In the genomic region with DNA sequence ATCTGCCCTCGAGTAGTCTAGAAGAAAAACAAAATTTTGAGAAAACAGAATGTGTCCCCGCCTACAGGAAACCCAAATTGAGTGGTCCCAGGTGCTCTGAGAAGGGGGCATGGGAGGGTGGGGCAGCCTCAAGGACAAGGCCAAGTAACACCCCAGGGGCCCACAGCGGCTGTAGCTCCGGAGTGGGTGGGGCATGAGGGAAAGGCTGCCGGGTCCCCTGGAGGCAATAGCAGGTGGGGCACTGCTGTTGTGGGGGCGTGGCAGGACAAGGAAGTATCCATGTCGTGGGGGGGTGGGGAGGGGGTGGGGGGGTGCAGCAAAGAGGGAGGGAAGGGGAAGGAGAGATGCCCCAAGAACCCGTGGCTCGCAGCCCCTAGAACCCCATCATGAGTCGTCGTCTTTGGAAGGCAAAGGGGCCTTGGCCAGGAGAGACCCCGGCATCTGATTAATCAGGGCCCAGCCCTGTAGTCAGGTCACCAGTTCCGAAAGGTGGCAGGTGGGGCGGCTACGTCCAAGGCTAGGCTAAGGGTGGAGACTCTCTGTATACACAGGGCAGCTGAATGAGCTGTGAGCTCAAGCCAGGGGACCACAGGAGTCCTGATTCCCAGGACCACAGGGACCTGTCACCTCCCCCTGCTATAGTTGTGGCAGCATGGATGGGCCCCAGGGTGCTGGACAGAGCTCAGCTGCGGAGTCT, we compare ENCODE assay signal across 18 cellular contexts. TPM values are rescaled to one million over a fixed set of nuclear protein-coding genes. Genes with fewer than 3 reads are reported as not detected.
DNase-seq lines count a peak whose midpoint lies in the region; ATAC-seq and TF ChIP-seq lines count a peak whose summit lies in the region.
"Had no signal": no experiment of that assay in that cellular context is flagged by ENCODE, and none has a peak within 500 bp of the region (broad histone marks: within the 10 kb centered on the region; RNA-seq: fewer than 3 reads in every experiment).

No MANE protein-coding gene starts in this region.

- H3K4ac ChIP-seq in neuronal stem cell (ENCODE audit: low read length) = no peak overlapping the region

- H3K36me3 ChIP-seq in BLaER1 treated with 17β-estradiol and CSF1 and Interleukin-3, amounts not matched to agents 10 nM and 100 nM = peaks cover 59 to 86% (median 75%) of the 10 kb centered on the region in 11 experiments
- H3K36me3 ChIP-seq in neuronal stem cell (replicated peaks in 1 of 2; ENCODE audit: control insufficient read depth in 2 of 2, insufficient read depth in 2 of 2, low read length in 2 of 2) = peaks cover 23 to 44% of the 10 kb centered on the region in 2 donors

- H3K4me3 ChIP-seq in BLaER1 treated with 17β-estradiol and CSF1 and Interleukin-3, amounts not matched to agents 10 nM and 100 nM = no peak overlapping the region
- no peak overlapping the region for H3K4me3 ChIP-seq in neuronal stem cell (ENCODE audit: low read length in 2 of 2)
- H3K4me3 ChIP-seq in foreskin fibroblast (ENCODE audit: low read depth in 1 of 2, low read length in 2 of 2) = no peak overlapping the region
- H3K4me3 ChIP-seq: HAP-1 had no signal

- H2BK120ac ChIP-seq in neuronal stem cell (ENCODE audit: low read depth, low read length) = no peak overlapping the region

- H2BK5ac ChIP-seq in neuronal stem cell (ENCODE audit: low read length) = peak overlapping the region; percentile 60

- no peak for TF ChIP-seq RAD21 in Ishikawa (IDR thresholded peaks at IDR 0.05; ENCODE audit: low read depth)

- TF ChIP-seq CTCF in foreskin fibroblast (IDR thresholded peaks at IDR 0.05; ENCODE audit: low read depth, low read length) = no peak

- no peak overlapping the region for H3K23ac ChIP-seq in neuronal stem cell (ENCODE audit: low read depth, low read length, poor library complexity)

- H4K91ac ChIP-seq in neuronal stem cell (ENCODE audit: low read depth, low read length, poor library complexity) = no peak overlapping the region

- ATAC-seq in left colon = peak; percentile 70
- ATAC-seq in GM21528 (IDR thresholded peaks at IDR 0.05; ENCODE audit: low FRiP score, unreplicated experiment) = no peak
- ATAC-seq in stimulated activated effector memory CD8-positive, alpha-beta T cell treated with anti-CD3 and anti-CD28 coated beads, Interleukin-12 subunit alpha, Interleukin-12 subunit beta, amount 100 ng/mL, for 72 hours = no peak
- ATAC-seq: CD8-positive, alpha-beta T cell; HepG2 had no signal

- H3K4me3 Mint-ChIP-seq in stimulated activated effector memory CD8-positive, alpha-beta T cell treated with anti-CD3 and anti-CD28 coated beads, Interleukin-12 subunit alpha, Interleukin-12 subunit beta, amount 100 ng/mL, for 72 hours = no peak overlapping the region
- H3K4me3 Mint-ChIP-seq: CD14-positive monocyte; CD8-positive, alpha-beta T cell; HFFc6 had no signal

- peaks cover 43 to 98% (median 82%) of the 10 kb centered on the region in 11 experiments for H4K20me1 ChIP-seq in BLaER1 treated with 17β-estradiol and CSF1 and Interleukin-3, amounts not matched to agents 10 nM and 100 nM

- no CpG with 5 or more reads among the region's 16 CpGs for WGBS in neuronal stem cell (ENCODE audit: extremely low coverage in 2 of 2, insufficient read length in 2 of 2, insufficient replicate concordance in 1 of 2), 2 donors

- H3K27me3 ChIP-seq in BLaER1 treated with 17β-estradiol and CSF1 and Interleukin-3, amounts not matched to agents 10 nM and 100 nM = no peaks in the 10 kb centered on the region
- H3K27me3 ChIP-seq in neuronal stem cell (ENCODE audit: control insufficient read depth in 3 of 3, insufficient read depth in 3 of 3, low read depth in 1 of 3, low read length in 3 of 3) = no peaks in the 10 kb centered on the region

- peak overlapping the region; percentile 72 for H4K8ac ChIP-seq in neuronal stem cell (ENCODE audit: low read depth, low read length)

- DNase-seq in left colon = peak; percentile 71 to 77
- DNase-seq in neuronal stem cell (ENCODE audit: low spot score) = no peak
- DNase-seq in DMS53 treated with DMSO at 0.1 percent for 48 hours (lab: John Stamatoyannopoulos, UW; ENCODE audit: unreplicated experiment) = no peak
- DNase-seq in stimulated activated effector memory CD8-positive, alpha-beta T cell treated with anti-CD3 and anti-CD28 coated beads, Interleukin-12 subunit alpha, Interleukin-12 subunit beta, amount 100 ng/mL, for 72 hours (ENCODE audit: low spot score in 2 of 2) = no peak
- DNase-seq in foreskin fibroblast = no peak
- DNase-seq: ACHN; CD8-positive, alpha-beta T cell; COR-L47; DMS79; HFFc6 had no signal

- no peak overlapping the region for H3K18ac ChIP-seq in neuronal stem cell (ENCODE audit: low read length)

- intact Hi-C loops in left colon (cut with DNase I, micrococcal nuclease) = no loop called here

- H3K27ac Mint-ChIP-seq in stimulated activated effector memory CD8-positive, alpha-beta T cell treated with anti-CD3 and anti-CD28 coated beads, Interleukin-12 subunit alpha, Interleukin-12 subunit beta, amount 100 ng/mL, for 72 hours = no peak overlapping the region
- H3K27ac Mint-ChIP-seq: CD14-positive monocyte; CD8-positive, alpha-beta T cell; HFFc6 had no signal

- H3K79me1 ChIP-seq in neuronal stem cell (ENCODE audit: low read depth, low read length) = peaks cover 3% of the 10 kb centered on the region

- H2AFZ ChIP-seq in neuronal stem cell (ENCODE audit: low read length) = no peak overlapping the region

- H3K4me1 Mint-ChIP-seq in stimulated activated effector memory CD8-positive, alpha-beta T cell treated with anti-CD3 and anti-CD28 coated beads, Interleukin-12 subunit alpha, Interleukin-12 subunit beta, amount 100 ng/mL, for 72 hours = peaks cover 34% of the 10 kb centered on the region

- H3K4me2 ChIP-seq in BLaER1 treated with 17β-estradiol and CSF1 and Interleukin-3, amounts not matched to agents 10 nM and 100 nM = peak overlapping the region in 8 of 11 experiments; percentile 33 to 77 (median 62); a peak in 17 of 22 replicates
- H3K4me2 ChIP-seq in neuronal stem cell (ENCODE audit: insufficient read depth, low read length, poor library complexity, severe bottlenecking) = no peak overlapping the region

- peak overlapping the region in 1 of 11 experiments; percentile 34; a peak in 3 of 22 replicates for H3K27ac ChIP-seq in BLaER1 treated with 17β-estradiol and CSF1 and Interleukin-3, amounts not matched to agents 10 nM and 100 nM
- H3K27ac ChIP-seq in neuronal stem cell (replicated peaks; ENCODE audit: low read length) = no peak overlapping the region

- H3K36me3 Mint-ChIP-seq in stimulated activated effector memory CD8-positive, alpha-beta T cell treated with anti-CD3 and anti-CD28 coated beads, Interleukin-12 subunit alpha, Interleukin-12 subunit beta, amount 100 ng/mL, for 72 hours = peaks cover 96% of the 10 kb centered on the region

- H3K9me3 ChIP-seq in BLaER1 treated with 17β-estradiol and CSF1 and Interleukin-3, amounts not matched to agents 10 nM and 100 nM (replicated peaks in 1 of 11) = no peaks in the 10 kb centered on the region
- H3K9me3 ChIP-seq in neuronal stem cell (replicated peaks in 1 of 2; ENCODE audit: control insufficient read depth in 2 of 2, insufficient read depth in 1 of 2, low read depth in 1 of 2, low read length in 2 of 2) = peaks cover 0 to 4% of the 10 kb centered on the region in 2 donors
- H3K9me3 ChIP-seq: HAP-1 had no signal

- no peak overlapping the region for H2BK15ac ChIP-seq in neuronal stem cell (ENCODE audit: low read length)

- peak overlapping the region; percentile 15 for H2AK5ac ChIP-seq in neuronal stem cell (ENCODE audit: low read depth, low read length)

- peaks cover 4% of the 10 kb centered on the region for H3K9me3 Mint-ChIP-seq in stimulated activated effector memory CD8-positive, alpha-beta T cell treated with anti-CD3 and anti-CD28 coated beads, Interleukin-12 subunit alpha, Interleukin-12 subunit beta, amount 100 ng/mL, for 72 hours
- H3K9me3 Mint-ChIP-seq: CD8-positive, alpha-beta T cell had no signal

- H3K9ac ChIP-seq in BLaER1 treated with 17β-estradiol and CSF1 and Interleukin-3, amounts not matched to agents 10 nM and 100 nM = peak overlapping the region in 8 of 11 experiments; percentile 11 to 65 (median 31); a peak in 6 of 22 replicates
- H3K9ac ChIP-seq in neuronal stem cell (ENCODE audit: low read depth, low read length, poor library complexity) = no peak overlapping the region

- H2BK12ac ChIP-seq in neuronal stem cell (ENCODE audit: low read length) = peak overlapping the region; percentile 41

- no peak overlapping the region for H3K14ac ChIP-seq in neuronal stem cell (ENCODE audit: low read length)

- no peak for TF ChIP-seq EP300 in Ishikawa (IDR thresholded peaks at IDR 0.05; ENCODE audit: borderline replicate concordance)

- peaks cover 32 to 56% (median 49%) of the 10 kb centered on the region in 10 experiments for H3K4me1 ChIP-seq in BLaER1 treated with 17β-estradiol and CSF1 and Interleukin-3, amounts not matched to agents 10 nM and 100 nM
- peaks cover 17 to 23% of the 10 kb centered on the region in 2 donors for H3K4me1 ChIP-seq in neuronal stem cell (ENCODE audit: control insufficient read depth in 2 of 2, insufficient read depth in 1 of 2, low read depth in 1 of 2, low read length in 2 of 2)
- H3K4me1 ChIP-seq: HAP-1 had no signal

TF ChIP-seq in Ishikawa, 13 proteins besides CTCF, POLR2A, EP300 and RAD21 (continues in another document):
- TF ChIP-seq EGR1 (IDR thresholded peaks at IDR 0.05) = no peak
- TF ChIP-seq TAF1 (IDR thresholded peaks at IDR 0.05; ENCODE audit: low read depth) = no peak

RNA-seq across cellular contexts. Expression of gene ISYNA1, which starts 7.5 kb away (rescaled TPM):
- total RNA-seq in left colon = 10 to 100 TPM; 14.1 to 15.1 TPM
- polyA plus RNA-seq in neuronal stem cell (2013, experiment 1 of 2) = 318 TPM
- 304 TPM for polyA plus RNA-seq in neuronal stem cell (2013, experiment 2 of 2)
- polyA plus RNA-seq: CD14-positive monocyte had no signal

RNA-seq across cellular contexts. Expression of gene SSBP4, which starts 26.2 kb away (rescaled TPM):
- 10 to 100 TPM; 37.4 to 50.7 TPM for total RNA-seq in left colon
- 66.8 TPM for polyA plus RNA-seq in neuronal stem cell (2013, experiment 1 of 2)
- 64.3 TPM for polyA plus RNA-seq in neuronal stem cell (2013, experiment 2 of 2)

RNA-seq across cellular contexts. Expression of gene LRRC25, which starts 48.0 kb away (rescaled TPM):
- total RNA-seq in left colon = 1 to 10 TPM in 1 of 2 donors, under 1 TPM in 1; 0.79 to 5.1 TPM
- 0.18 TPM for polyA plus RNA-seq in neuronal stem cell (2013, experiment 1 of 2)
- polyA plus RNA-seq in neuronal stem cell (2013, experiment 2 of 2) = 0.10 TPM
- total RNA-seq: A172, G401, HFFc6 had no signal

RNA-seq across cellular contexts. Expression of gene GDF15, which starts 59.4 kb away (rescaled TPM):
- 10 to 100 TPM; 32.2 to 87.6 TPM for total RNA-seq in left colon
- 5.3 TPM for polyA plus RNA-seq in neuronal stem cell (2013, experiment 1 of 2)
- 5.1 TPM for polyA plus RNA-seq in neuronal stem cell (2013, experiment 2 of 2)
- total RNA-seq: CD8-positive, alpha-beta T cell had no signal
- polyA plus RNA-seq: CD14-positive monocyte had no signal

Comparison
In these comparisons a context has a peak if more than half of its experiments do, and no peak if none do; other contexts are left out.
1. DNase-seq: peak in left colon (2 of 2); none in neuronal stem cell (single experiment), DMS53 treated with DMSO at 0.1 percent for 48 hours (single experiment), stimulated activated effector memory CD8-positive, alpha-beta T cell treated with anti-CD3 and anti-CD28 coated beads, Interleukin-12 subunit alpha, Interleukin-12 subunit beta, amount 100 ng/mL, for 72 hours (0 of 2) and foreskin fibroblast (0 of 2).